9 cellular contexts compared by ENCODE assay signal in genomic region chr9:111957856-111958631, GRCh38.
DNase-seq lines count a peak whose midpoint lies in the region; ATAC-seq and TF ChIP-seq lines count a peak whose summit lies in the region.
"Had no signal": no experiment of that assay in that cellular context is flagged by ENCODE, and none has a peak within 500 bp of the region (broad histone marks: within the 10 kb centered on the region; RNA-seq: fewer than 3 reads in every experiment).

No MANE protein-coding gene starts in this region.

- no peaks in the 10 kb centered on the region for H3K9me3 ChIP-seq in thoracic aorta

- peaks cover 0 to 2% (median 0%) of the 10 kb centered on the region in 7 donors for H3K9me3 Mint-ChIP-seq in CD14-positive monocyte
- H3K9me3 Mint-ChIP-seq in activated naive CD8-positive, alpha-beta T cell treated with anti-CD3 and anti-CD28 coated beads, Interleukin-2, amount 10 ng/mL, durations not matched to agents 7 days and 5 days: no peaks in the 10 kb centered on the region
- H3K9me3 Mint-ChIP-seq: immature natural killer cell had no signal

- no peaks in the 10 kb centered on the region for H3K36me3 Mint-ChIP-seq in CD14-positive monocyte
- peaks cover 11% of the 10 kb centered on the region for H3K36me3 Mint-ChIP-seq in activated naive CD8-positive, alpha-beta T cell treated with anti-CD3 and anti-CD28 coated beads, Interleukin-2, amount 10 ng/mL, durations not matched to agents 7 days and 5 days

- ATAC-seq in GM21423 (IDR thresholded peaks at IDR 0.05; ENCODE audit: unreplicated experiment) (peak; percentile 53), thoracic aorta (ENCODE audit: insufficient number of reproducible peaks, low FRiP score, low read depth) (peak; percentile 34), GM19324 (IDR thresholded peaks at IDR 0.05; ENCODE audit: low FRiP score, unreplicated experiment) (no peak), HG03025 (IDR thresholded peaks at IDR 0.05; ENCODE audit: low FRiP score, unreplicated experiment) (no peak)
- ATAC-seq in activated naive CD8-positive, alpha-beta T cell treated with anti-CD3 and anti-CD28 coated beads, Interleukin-2, amount 10 ng/mL, durations not matched to agents 7 days and 5 days (ENCODE audit: low read depth): peak; percentile 85

- intact Hi-C loops in CD14-positive monocyte (cut with micrococcal nuclease): no loop called here

- H3K27ac ChIP-seq in thoracic aorta: peak overlapping the region in 1 of 2 donors; percentile 5

- POLR2A ChIA-PET in activated naive CD8-positive, alpha-beta T cell treated with anti-CD3 and anti-CD28 coated beads, Interleukin-2, amount 10 ng/mL, durations not matched to agents 7 days and 5 days (lab: Charles Lee): interaction anchor here (1.4 kb wide), 1 partner anchor 422 kb away, joined by 3 read pairs; the partner anchor contains the start of gene HSDL2

- peak overlapping the region; percentile 17 to 82 (median 76) for H3K27ac Mint-ChIP-seq in CD14-positive monocyte
- peak overlapping the region; percentile 78 for H3K27ac Mint-ChIP-seq in activated naive CD8-positive, alpha-beta T cell treated with anti-CD3 and anti-CD28 coated beads, Interleukin-2, amount 10 ng/mL, durations not matched to agents 7 days and 5 days

- H3K4me1 Mint-ChIP-seq in CD14-positive monocyte: peaks cover 29% of the 10 kb centered on the region
- peaks cover 17% of the 10 kb centered on the region for H3K4me1 Mint-ChIP-seq in activated naive CD8-positive, alpha-beta T cell treated with anti-CD3 and anti-CD28 coated beads, Interleukin-2, amount 10 ng/mL, durations not matched to agents 7 days and 5 days

- H3K36me3 ChIP-seq in kidney epithelial cell (ENCODE audit: control insufficient read depth, insufficient read depth, low read length): no peaks in the 10 kb centered on the region
- no peaks in the 10 kb centered on the region for H3K36me3 ChIP-seq in thoracic aorta

- no peaks in the 10 kb centered on the region for H3K27me3 ChIP-seq in kidney epithelial cell (ENCODE audit: control insufficient read depth, insufficient read depth, low read length)
- no peaks in the 10 kb centered on the region for H3K27me3 ChIP-seq in thoracic aorta (replicated peaks; ENCODE audit: insufficient read depth)

- TF ChIP-seq CTCF in CD14-positive monocyte (IDR thresholded peaks at IDR 0.05) (no peak), kidney epithelial cell (IDR thresholded peaks at IDR 0.05; ENCODE audit: insufficient read depth, low read length, poor library complexity, severe bottlenecking) (no peak), thoracic aorta (IDR thresholded peaks at IDR 0.05) (no peak)

- H3K4me3 Mint-ChIP-seq in CD14-positive monocyte: peak overlapping the region in 1 of 2 donors; percentile 28
- H3K4me3 Mint-ChIP-seq in activated naive CD8-positive, alpha-beta T cell treated with anti-CD3 and anti-CD28 coated beads, Interleukin-2, amount 10 ng/mL, durations not matched to agents 7 days and 5 days: peak overlapping the region; percentile 81

- H3K27me3 Mint-ChIP-seq in CD14-positive monocyte (ENCODE audit: low read depth in 3 of 3): peaks cover 7 to 17% (median 17%) of the 10 kb centered on the region in 3 donors
- H3K27me3 Mint-ChIP-seq in activated naive CD8-positive, alpha-beta T cell treated with anti-CD3 and anti-CD28 coated beads, Interleukin-2, amount 10 ng/mL, durations not matched to agents 7 days and 5 days: peaks cover 14% of the 10 kb centered on the region

- H3K4me1 ChIP-seq in thoracic aorta (ENCODE audit: control insufficient read depth in 1 of 2, low read depth in 2 of 2): peaks cover 3 to 14% of the 10 kb centered on the region in 2 donors

- DNase-seq in CD14-positive monocyte (ENCODE audit: low spot score) (peak; percentile 55), NCI-H2196 (lab: John Stamatoyannopoulos, UW; ENCODE audit: unreplicated experiment) (peak; percentile 42), kidney epithelial cell (ENCODE audit: low read depth) (peak; percentile 92), thoracic aorta (ENCODE audit: low spot score) (peak; percentile 14)
- DNase-seq in activated naive CD8-positive, alpha-beta T cell treated with anti-CD3 and anti-CD28 coated beads, Interleukin-2, amount 10 ng/mL, durations not matched to agents 7 days and 5 days: peak; percentile 33

- peak overlapping the region; percentile 8 for H3K4me3 ChIP-seq in kidney epithelial cell (ENCODE audit: low read depth, low read length)
- peak overlapping the region; percentile 51 for H3K4me3 ChIP-seq in thoracic aorta

Comparison
In these comparisons a context has a peak if more than half of its experiments do, and no peak if none do; other contexts are left out.
1. DNase-seq: peak in every context shown above with its lines; median percentile 92 in kidney epithelial cell; 55 in CD14-positive monocyte; 42 in NCI-H2196; 33 in activated naive CD8-positive, alpha-beta T cell treated with anti-CD3 and anti-CD28 coated beads, Interleukin-2, amount 10 ng/mL, durations not matched to agents 7 days and 5 days; 14 in thoracic aorta.
2. ATAC-seq: peak in GM21423 (single experiment), activated naive CD8-positive, alpha-beta T cell treated with anti-CD3 and anti-CD28 coated beads, Interleukin-2, amount 10 ng/mL, durations not matched to agents 7 days and 5 days (single experiment) and thoracic aorta (single experiment); none in GM19324 (single experiment) and HG03025 (single experiment).